21 cellular contexts compared by ENCODE assay signal in genomic region chr6:70381436-70381786, GRCh38. TPM values are rescaled to one million over a fixed set of nuclear protein-coding genes. Genes with fewer than 3 reads are reported as not detected.
DNase-seq lines count a peak whose midpoint lies in the region; ATAC-seq, FAIRE-seq and TF ChIP-seq lines count a peak whose summit lies in the region.
"Had no signal": no experiment of that assay in that cellular context is flagged by ENCODE, and none has a peak within 500 bp of the region (broad histone marks: within the 10 kb centered on the region; RNA-seq: fewer than 3 reads in every experiment).

No MANE protein-coding gene starts in this region.

- DNase-seq in NCI-H2171 treated with DMSO at 0.1 percent for 48 hours (lab: John Stamatoyannopoulos, UW) (peak; percentile 8), NCI-H2171 (lab: John Stamatoyannopoulos, UW) (no peak), RPMI8226 (peak; percentile 28), endothelial cell of umbilical vein (ENCODE audit: low read depth, low spot score) (no peak), hepatocyte (ENCODE audit: low spot score) (no peak), posterior vena cava (ENCODE audit: low spot score) (no peak)
- DNase-seq in activated CD4-positive, CD25-positive, alpha-beta regulatory T cell (lab: John Stamatoyannopoulos, UW): no peak
- DNase-seq: Caco-2; CD4-positive, CD25-positive, alpha-beta regulatory T cell; CD8-positive, alpha-beta T cell; DMS153; EL; GDM1; H9 had no signal

- no peaks in the 10 kb centered on the region for H3K36me3 ChIP-seq in endothelial cell of umbilical vein (ENCODE audit: control insufficient read depth in 2 of 2, extremely low read depth in 1 of 2, insufficient read depth in 2 of 2, low read length in 2 of 2)
- H3K36me3 ChIP-seq in hepatocyte (replicated peaks; ENCODE audit: insufficient read depth, low read depth): no peaks in the 10 kb centered on the region
- H3K36me3 ChIP-seq: BLaER1 had no signal

- intact Hi-C loops in endothelial cell of umbilical vein (cut with micrococcal nuclease): no loop called here
- intact Hi-C loops in posterior vena cava (cut with DNase I): no loop called here

- no peak for ATAC-seq in GM19035 (IDR thresholded peaks at IDR 0.05; ENCODE audit: unreplicated experiment)
- ATAC-seq: CD8-positive, alpha-beta T cell; GM12878; GM23338; HCT116 had no signal

- CTCF ChIA-PET in endothelial cell of umbilical vein (lab: Charles Lee): no interaction called here

- H3K9me2 ChIP-seq in hepatocyte (replicated peaks; ENCODE audit: insufficient read depth): no peaks in the 10 kb centered on the region

- no peak overlapping the region for H2AFZ ChIP-seq in endothelial cell of umbilical vein (ENCODE audit: low read depth, low read length)
- H2AFZ ChIP-seq in hepatocyte: no peak overlapping the region
- H2AFZ ChIP-seq: GM23338 had no signal

- H3K27ac ChIP-seq in endothelial cell of umbilical vein (ENCODE audit: insufficient read depth, low read depth, low read length): no peak overlapping the region
- no peak overlapping the region for H3K27ac ChIP-seq in hepatocyte
- H3K27ac ChIP-seq: 22Rv1, BLaER1, C4-2B had no signal

- no TSS peak for BruUV-seq in endothelial cell of umbilical vein (replicated peaks; lab: Mats Ljungman, UMichigan)

- TF ChIP-seq CTCF in endothelial cell of umbilical vein (IDR thresholded peaks at IDR 0.05; ENCODE audit: extremely low read depth in 1 of 2, insufficient read depth in 1 of 2, low read depth in 1 of 2, low read length in 2 of 2) (no peak), hepatocyte (IDR thresholded peaks at IDR 0.05; ENCODE audit: poor library complexity) (no peak)

- H3K4me2 ChIP-seq in endothelial cell of umbilical vein (ENCODE audit: insufficient read depth, low read length) (no peak overlapping the region), hepatocyte (no peak overlapping the region)
- H3K4me2 ChIP-seq: BLaER1, GM23338 had no signal

- H3K27me3 ChIP-seq in endothelial cell of umbilical vein (ENCODE audit: control insufficient read depth in 2 of 2, insufficient read depth in 2 of 2, low read length in 2 of 2): peaks cover 1 to 2% of the 10 kb centered on the region in 2 experiments
- no peaks in the 10 kb centered on the region for H3K27me3 ChIP-seq in hepatocyte
- H3K27me3 ChIP-seq: BLaER1 had no signal

- H3K79me2 ChIP-seq in endothelial cell of umbilical vein (ENCODE audit: control insufficient read depth, insufficient read depth, low read length) (no peaks in the 10 kb centered on the region), hepatocyte (no peaks in the 10 kb centered on the region)

- no peaks in the 10 kb centered on the region for H3K9me1 ChIP-seq in endothelial cell of umbilical vein (replicated peaks; ENCODE audit: control insufficient read depth, extremely low read depth, insufficient read depth, low read length)

- POLR2A ChIA-PET in endothelial cell of umbilical vein (lab: Charles Lee): no interaction called here

- H3K4me3 ChIP-seq in endothelial cell of umbilical vein (replicated peaks in 1 of 3; ENCODE audit: insufficient read depth in 1 of 3, low read depth in 1 of 3, low read length in 3 of 3): no peak overlapping the region
- H3K4me3 ChIP-seq in hepatocyte: no peak overlapping the region
- H3K4me3 ChIP-seq: BLaER1, GM12878, GM23338 had no signal

- H3K9me3 ChIP-seq in endothelial cell of umbilical vein (replicated peaks; ENCODE audit: control insufficient read depth, insufficient read depth, low read length) (no peaks in the 10 kb centered on the region), hepatocyte (ENCODE audit: low read depth) (no peaks in the 10 kb centered on the region)
- H3K9me3 ChIP-seq: BLaER1, Caco-2 had no signal

- FAIRE-seq in endothelial cell of umbilical vein (lab: Jason Lieb, UNC): peak; percentile 54
- FAIRE-seq: GM12878 had no signal

- dilution Hi-C loops in endothelial cell of umbilical vein (cut with MboI; ENCODE audit: extremely low pct_ligation_motif_present, low sequenced_read_pairs): no loop called here

- WGBS in hepatocyte (ENCODE audit: low lambda C conversion rate, missing lambda C conversion rate): 94% methylated on average over 4 of the region's 4 CpGs

- H3K4me1 ChIP-seq in endothelial cell of umbilical vein (ENCODE audit: control insufficient read depth, extremely low read depth, insufficient read depth, low read length): no peaks in the 10 kb centered on the region
- H3K4me1 ChIP-seq in hepatocyte (ENCODE audit: insufficient read depth): no peaks in the 10 kb centered on the region

- H4K20me1 ChIP-seq in endothelial cell of umbilical vein (replicated peaks; ENCODE audit: control insufficient read depth, extremely low read depth, insufficient read depth, low read length) (no peaks in the 10 kb centered on the region), hepatocyte (ENCODE audit: insufficient read depth, poor library complexity, severe bottlenecking) (no peaks in the 10 kb centered on the region)
- H4K20me1 ChIP-seq: BLaER1 had no signal

- TF ChIP-seq POLR2A in endothelial cell of umbilical vein (IDR thresholded peaks at IDR 0.05; ENCODE audit: low read depth, low read length): no peak

- no peak overlapping the region for H3K9ac ChIP-seq in endothelial cell of umbilical vein (replicated peaks; ENCODE audit: extremely low read depth, insufficient read depth, low read length)
- H3K9ac ChIP-seq: BLaER1 had no signal

TF ChIP-seq in endothelial cell of umbilical vein, 7 proteins besides CTCF, POLR2A, EP300 and RAD21:
- TF ChIP-seq GATA2 (IDR thresholded peaks at IDR 0.05; ENCODE audit: insufficient read depth, insufficient read length, low read depth, low read length) (no peak), POLR2AphosphoS5 (IDR thresholded peaks at IDR 0.05; ENCODE audit: insufficient read depth, low read depth, low read length) (no peak), FOS (IDR thresholded peaks at IDR 0.05; ENCODE audit: borderline replicate concordance, insufficient read depth, low read length) (no peak), JUN (IDR thresholded peaks at IDR 0.05; ENCODE audit: borderline replicate concordance, insufficient read depth, insufficient read length, low read depth) (no peak), MYC (IDR thresholded peaks at IDR 0.05; ENCODE audit: low read depth, low read length) (no peak), MAX (IDR thresholded peaks at IDR 0.05; ENCODE audit: insufficient read depth, insufficient read length) (no peak), EZH2 (IDR thresholded peaks at IDR 0.05; ENCODE audit: borderline replicate concordance, low read depth, low read length, severe bottlenecking) (no peak)

RNA-seq across cellular contexts. Expression of gene FAM135A, which starts 31.9 kb away (rescaled TPM):
- total RNA-seq in endothelial cell of umbilical vein (9.6 and 11.5 TPM in 2 replicates), hepatocyte (62.4 and 78.4 TPM in 2 replicates), posterior vena cava (10 to 100 TPM; 14.9 to 19.2 TPM)
- polyA plus RNA-seq in endothelial cell of umbilical vein (3.0 and 3.7 TPM in 2 replicates), hepatocyte (17.2 and 19.0 TPM in 2 replicates)
- polyA plus RNA-seq in endothelial cell of umbilical vein (2011; cell fraction: cytosol; rRNA removed): 2.8 and 3.3 TPM in 2 replicates
- polyA plus RNA-seq in endothelial cell of umbilical vein (2011; cell fraction: nucleus; rRNA removed): 12.0 and 14.8 TPM in 2 replicates
- 4.6 and 5.3 TPM in 2 replicates for polyA plus RNA-seq in endothelial cell of umbilical vein (2012)
- 16.8 and 20.4 TPM in 2 replicates for polyA minus RNA-seq in endothelial cell of umbilical vein
- polyA minus RNA-seq in endothelial cell of umbilical vein (2011; cell fraction: cytosol; rRNA and poly(A)+ RNA removed): 6.7 TPM
- polyA minus RNA-seq in endothelial cell of umbilical vein (2011; cell fraction: nucleus; rRNA and poly(A)+ RNA removed): 47.3 and 56.8 TPM in 2 replicates

Comparison
In these comparisons a context has a peak if more than half of its experiments do, and no peak if none do; other contexts are left out.
1. DNase-seq: peak in NCI-H2171 treated with DMSO at 0.1 percent for 48 hours (single experiment) and RPMI8226 (single experiment); none in NCI-H2171 (single experiment), endothelial cell of umbilical vein (single experiment), hepatocyte (single experiment), activated CD4-positive, CD25-positive, alpha-beta regulatory T cell (0 of 4) and posterior vena cava (single experiment).